1 cellular context compared by ENCODE assay signal in the genomic region with DNA sequence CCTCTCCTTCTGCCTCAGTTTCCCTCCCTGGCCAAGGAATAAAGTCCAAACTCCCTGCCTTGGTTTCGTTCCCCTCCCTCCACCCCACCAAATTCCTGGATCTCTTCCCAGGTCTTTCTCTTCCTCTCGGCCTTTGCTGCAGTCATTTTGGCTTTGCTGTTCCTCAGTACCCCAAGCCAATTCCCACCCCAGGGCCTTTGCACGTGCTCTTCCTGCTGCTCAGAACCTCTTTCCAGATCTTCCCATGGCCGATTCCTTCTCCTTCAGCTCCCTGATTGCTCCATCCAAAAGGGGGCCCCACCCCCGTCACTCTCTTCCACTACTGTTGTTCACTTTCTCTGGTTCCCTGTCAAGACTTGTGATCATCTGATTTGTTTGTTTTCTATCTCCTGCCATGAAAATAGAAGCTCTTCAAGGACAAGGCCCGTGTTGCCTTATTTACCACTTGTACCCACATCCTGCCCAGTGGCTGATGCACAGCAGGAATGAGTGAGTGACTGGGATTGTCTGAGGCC.
A peak's percentile ranks its signal among the peaks of the same experiment; 100 is the strongest.
TF ChIP-seq lines count a peak whose summit lies in the region.

No MANE protein-coding gene starts in this region.

TF ChIP-seq in HepG2, 621 proteins besides CTCF, POLR2A, EP300 and RAD21 (continued from another document and continues in another):
- TF ChIP-seq, protein P1, sequence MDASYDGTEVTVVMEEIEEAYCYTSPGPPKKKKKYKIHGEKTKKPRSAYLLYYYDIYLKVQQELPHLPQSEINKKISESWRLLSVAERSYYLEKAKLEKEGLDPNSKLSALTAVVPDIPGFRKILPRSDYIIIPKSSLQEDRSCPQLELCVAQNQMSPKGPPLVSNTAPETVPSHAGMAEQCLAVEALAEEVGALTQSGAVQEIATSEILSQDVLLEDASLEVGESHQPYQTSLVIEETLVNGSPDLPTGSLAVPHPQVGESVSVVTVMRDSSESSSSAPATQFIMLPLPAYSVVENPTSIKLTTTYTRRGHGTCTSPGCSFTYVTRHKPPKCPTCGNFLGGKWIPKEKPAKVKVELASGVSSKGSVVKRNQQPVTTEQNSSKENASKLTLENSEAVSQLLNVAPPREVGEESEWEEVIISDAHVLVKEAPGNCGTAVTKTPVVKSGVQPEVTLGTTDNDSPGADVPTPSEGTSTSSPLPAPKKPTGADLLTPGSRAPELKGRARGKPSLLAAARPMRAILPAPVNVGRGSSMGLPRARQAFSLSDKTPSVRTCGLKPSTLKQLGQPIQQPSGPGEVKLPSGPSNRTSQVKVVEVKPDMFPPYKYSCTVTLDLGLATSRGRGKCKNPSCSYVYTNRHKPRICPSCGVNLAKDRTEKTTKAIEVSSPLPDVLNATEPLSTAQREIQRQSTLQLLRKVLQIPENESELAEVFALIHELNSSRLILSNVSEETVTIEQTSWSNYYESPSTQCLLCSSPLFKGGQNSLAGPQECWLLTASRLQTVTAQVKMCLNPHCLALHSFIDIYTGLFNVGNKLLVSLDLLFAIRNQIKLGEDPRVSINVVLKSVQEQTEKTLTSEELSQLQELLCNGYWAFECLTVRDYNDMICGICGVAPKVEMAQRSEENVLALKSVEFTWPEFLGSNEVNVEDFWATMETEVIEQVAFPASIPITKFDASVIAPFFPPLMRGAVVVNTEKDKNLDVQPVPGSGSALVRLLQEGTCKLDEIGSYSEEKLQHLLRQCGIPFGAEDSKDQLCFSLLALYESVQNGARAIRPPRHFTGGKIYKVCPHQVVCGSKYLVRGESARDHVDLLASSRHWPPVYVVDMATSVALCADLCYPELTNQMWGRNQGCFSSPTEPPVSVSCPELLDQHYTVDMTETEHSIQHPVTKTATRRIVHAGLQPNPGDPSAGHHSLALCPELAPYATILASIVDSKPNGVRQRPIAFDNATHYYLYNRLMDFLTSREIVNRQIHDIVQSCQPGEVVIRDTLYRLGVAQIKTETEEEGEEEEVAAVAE (CRISPR knock-in tag; IDR thresholded peaks at IDR 0.05; ENCODE audit: borderline replicate concordance), result 0 out of 2 replicates have a peak, but pooled peaks have one; percentile 30
- TF ChIP-seq, protein P2, sequence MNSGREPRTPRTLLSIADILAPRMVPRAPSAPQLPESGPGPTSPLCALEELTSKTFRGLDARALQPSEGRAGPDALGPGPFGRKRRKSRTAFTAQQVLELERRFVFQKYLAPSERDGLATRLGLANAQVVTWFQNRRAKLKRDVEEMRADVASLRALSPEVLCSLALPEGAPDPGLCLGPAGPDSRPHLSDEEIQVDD (CRISPR knock-in tag; IDR thresholded peaks at IDR 0.05; ENCODE audit: borderline replicate concordance), result no peak
- no peak for TF ChIP-seq CREB1 (IDR thresholded peaks at IDR 0.05)
- TF ChIP-seq CREB1 (CRISPR knock-in tag; IDR thresholded peaks at IDR 0.05), result 0 out of 2 replicates have a peak, but pooled peaks have one; percentile 10
- no peak for TF ChIP-seq ZNF570 (CRISPR knock-in tag; IDR thresholded peaks at IDR 0.05; ENCODE audit: borderline replicate concordance)
- TF ChIP-seq HNF4A (CRISPR knock-in tag; IDR thresholded peaks at IDR 0.05), result peak; percentile 40
- no peak for TF ChIP-seq ZSCAN20 (CRISPR knock-in tag; IDR thresholded peaks at IDR 0.05; ENCODE audit: borderline replicate concordance)
- TF ChIP-seq, protein P3, sequence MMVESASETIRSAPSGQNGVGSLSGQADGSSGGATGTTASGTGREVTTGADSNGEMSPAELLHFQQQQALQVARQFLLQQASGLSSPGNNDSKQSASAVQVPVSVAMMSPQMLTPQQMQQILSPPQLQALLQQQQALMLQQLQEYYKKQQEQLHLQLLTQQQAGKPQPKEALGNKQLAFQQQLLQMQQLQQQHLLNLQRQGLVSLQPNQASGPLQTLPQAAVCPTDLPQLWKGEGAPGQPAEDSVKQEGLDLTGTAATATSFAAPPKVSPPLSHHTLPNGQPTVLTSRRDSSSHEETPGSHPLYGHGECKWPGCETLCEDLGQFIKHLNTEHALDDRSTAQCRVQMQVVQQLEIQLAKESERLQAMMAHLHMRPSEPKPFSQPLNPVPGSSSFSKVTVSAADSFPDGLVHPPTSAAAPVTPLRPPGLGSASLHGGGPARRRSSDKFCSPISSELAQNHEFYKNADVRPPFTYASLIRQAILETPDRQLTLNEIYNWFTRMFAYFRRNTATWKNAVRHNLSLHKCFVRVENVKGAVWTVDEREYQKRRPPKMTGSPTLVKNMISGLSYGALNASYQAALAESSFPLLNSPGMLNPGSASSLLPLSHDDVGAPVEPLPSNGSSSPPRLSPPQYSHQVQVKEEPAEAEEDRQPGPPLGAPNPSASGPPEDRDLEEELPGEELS (CRISPR knock-in tag; IDR thresholded peaks at IDR 0.05), result peak; percentile 86
- TF ChIP-seq, protein P4, sequence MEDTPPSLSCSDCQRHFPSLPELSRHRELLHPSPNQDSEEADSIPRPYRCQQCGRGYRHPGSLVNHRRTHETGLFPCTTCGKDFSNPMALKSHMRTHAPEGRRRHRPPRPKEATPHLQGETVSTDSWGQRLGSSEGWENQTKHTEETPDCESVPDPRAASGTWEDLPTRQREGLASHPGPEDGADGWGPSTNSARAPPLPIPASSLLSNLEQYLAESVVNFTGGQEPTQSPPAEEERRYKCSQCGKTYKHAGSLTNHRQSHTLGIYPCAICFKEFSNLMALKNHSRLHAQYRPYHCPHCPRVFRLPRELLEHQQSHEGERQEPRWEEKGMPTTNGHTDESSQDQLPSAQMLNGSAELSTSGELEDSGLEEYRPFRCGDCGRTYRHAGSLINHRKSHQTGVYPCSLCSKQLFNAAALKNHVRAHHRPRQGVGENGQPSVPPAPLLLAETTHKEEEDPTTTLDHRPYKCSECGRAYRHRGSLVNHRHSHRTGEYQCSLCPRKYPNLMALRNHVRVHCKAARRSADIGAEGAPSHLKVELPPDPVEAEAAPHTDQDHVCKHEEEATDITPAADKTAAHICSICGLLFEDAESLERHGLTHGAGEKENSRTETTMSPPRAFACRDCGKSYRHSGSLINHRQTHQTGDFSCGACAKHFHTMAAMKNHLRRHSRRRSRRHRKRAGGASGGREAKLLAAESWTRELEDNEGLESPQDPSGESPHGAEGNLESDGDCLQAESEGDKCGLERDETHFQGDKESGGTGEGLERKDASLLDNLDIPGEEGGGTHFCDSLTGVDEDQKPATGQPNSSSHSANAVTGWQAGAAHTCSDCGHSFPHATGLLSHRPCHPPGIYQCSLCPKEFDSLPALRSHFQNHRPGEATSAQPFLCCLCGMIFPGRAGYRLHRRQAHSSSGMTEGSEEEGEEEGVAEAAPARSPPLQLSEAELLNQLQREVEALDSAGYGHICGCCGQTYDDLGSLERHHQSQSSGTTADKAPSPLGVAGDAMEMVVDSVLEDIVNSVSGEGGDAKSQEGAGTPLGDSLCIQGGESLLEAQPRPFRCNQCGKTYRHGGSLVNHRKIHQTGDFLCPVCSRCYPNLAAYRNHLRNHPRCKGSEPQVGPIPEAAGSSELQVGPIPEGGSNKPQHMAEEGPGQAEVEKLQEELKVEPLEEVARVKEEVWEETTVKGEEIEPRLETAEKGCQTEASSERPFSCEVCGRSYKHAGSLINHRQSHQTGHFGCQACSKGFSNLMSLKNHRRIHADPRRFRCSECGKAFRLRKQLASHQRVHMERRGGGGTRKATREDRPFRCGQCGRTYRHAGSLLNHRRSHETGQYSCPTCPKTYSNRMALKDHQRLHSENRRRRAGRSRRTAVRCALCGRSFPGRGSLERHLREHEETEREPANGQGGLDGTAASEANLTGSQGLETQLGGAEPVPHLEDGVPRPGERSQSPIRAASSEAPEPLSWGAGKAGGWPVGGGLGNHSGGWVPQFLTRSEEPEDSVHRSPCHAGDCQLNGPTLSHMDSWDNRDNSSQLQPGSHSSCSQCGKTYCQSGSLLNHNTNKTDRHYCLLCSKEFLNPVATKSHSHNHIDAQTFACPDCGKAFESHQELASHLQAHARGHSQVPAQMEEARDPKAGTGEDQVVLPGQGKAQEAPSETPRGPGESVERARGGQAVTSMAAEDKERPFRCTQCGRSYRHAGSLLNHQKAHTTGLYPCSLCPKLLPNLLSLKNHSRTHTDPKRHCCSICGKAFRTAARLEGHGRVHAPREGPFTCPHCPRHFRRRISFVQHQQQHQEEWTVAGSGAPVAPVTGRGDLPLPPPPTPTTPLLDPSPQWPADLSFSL (CRISPR knock-in tag; IDR thresholded peaks at IDR 0.05), result no peak
- TF ChIP-seq ZSCAN9 (CRISPR knock-in tag; IDR thresholded peaks at IDR 0.05; ENCODE audit: borderline replicate concordance), result 0 out of 2 replicates have a peak, but pooled peaks have one; percentile 31
- TF ChIP-seq KLF13 (CRISPR knock-in tag; IDR thresholded peaks at IDR 0.05), result no peak
- TF ChIP-seq, protein P5, sequence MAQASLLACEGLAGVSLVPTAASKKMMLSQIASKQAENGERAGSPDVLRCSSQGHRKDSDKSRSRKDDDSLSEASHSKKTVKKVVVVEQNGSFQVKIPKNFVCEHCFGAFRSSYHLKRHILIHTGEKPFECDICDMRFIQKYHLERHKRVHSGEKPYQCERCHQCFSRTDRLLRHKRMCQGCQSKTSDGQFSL (CRISPR knock-in tag; IDR thresholded peaks at IDR 0.05), result no peak
- peak; percentile 39 for TF ChIP-seq RARA (CRISPR knock-in tag; IDR thresholded peaks at IDR 0.05)
- TF ChIP-seq ZMYM2 (CRISPR knock-in tag; IDR thresholded peaks at IDR 0.05), result no peak
- 0 out of 2 replicates have a peak, but pooled peaks have one; percentile 50 for TF ChIP-seq SP5 (CRISPR knock-in tag; IDR thresholded peaks at IDR 0.05; ENCODE audit: borderline replicate concordance, low read depth)
- TF ChIP-seq KAT7 (CRISPR knock-in tag; IDR thresholded peaks at IDR 0.05; ENCODE audit: borderline replicate concordance), result 0 out of 2 replicates have a peak, but pooled peaks have one; percentile 50
- no peak for TF ChIP-seq MLLT10 (CRISPR knock-in tag; IDR thresholded peaks at IDR 0.05)
- TF ChIP-seq, protein P6, sequence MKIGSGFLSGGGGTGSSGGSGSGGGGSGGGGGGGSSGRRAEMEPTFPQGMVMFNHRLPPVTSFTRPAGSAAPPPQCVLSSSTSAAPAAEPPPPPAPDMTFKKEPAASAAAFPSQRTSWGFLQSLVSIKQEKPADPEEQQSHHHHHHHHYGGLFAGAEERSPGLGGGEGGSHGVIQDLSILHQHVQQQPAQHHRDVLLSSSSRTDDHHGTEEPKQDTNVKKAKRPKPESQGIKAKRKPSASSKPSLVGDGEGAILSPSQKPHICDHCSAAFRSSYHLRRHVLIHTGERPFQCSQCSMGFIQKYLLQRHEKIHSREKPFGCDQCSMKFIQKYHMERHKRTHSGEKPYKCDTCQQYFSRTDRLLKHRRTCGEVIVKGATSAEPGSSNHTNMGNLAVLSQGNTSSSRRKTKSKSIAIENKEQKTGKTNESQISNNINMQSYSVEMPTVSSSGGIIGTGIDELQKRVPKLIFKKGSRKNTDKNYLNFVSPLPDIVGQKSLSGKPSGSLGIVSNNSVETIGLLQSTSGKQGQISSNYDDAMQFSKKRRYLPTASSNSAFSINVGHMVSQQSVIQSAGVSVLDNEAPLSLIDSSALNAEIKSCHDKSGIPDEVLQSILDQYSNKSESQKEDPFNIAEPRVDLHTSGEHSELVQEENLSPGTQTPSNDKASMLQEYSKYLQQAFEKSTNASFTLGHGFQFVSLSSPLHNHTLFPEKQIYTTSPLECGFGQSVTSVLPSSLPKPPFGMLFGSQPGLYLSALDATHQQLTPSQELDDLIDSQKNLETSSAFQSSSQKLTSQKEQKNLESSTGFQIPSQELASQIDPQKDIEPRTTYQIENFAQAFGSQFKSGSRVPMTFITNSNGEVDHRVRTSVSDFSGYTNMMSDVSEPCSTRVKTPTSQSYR (CRISPR knock-in tag; IDR thresholded peaks at IDR 0.05; ENCODE audit: borderline replicate concordance), result peak; percentile 69; the same call in 1 of the 2 replicates
- TF ChIP-seq ZNF546 (CRISPR knock-in tag; conservative IDR thresholded peaks at IDR 0.05), result no peak
- no peak for TF ChIP-seq KDM5B (CRISPR knock-in tag; IDR thresholded peaks at IDR 0.05; ENCODE audit: borderline replicate concordance)
- peak; percentile 39; the same call in 1 of the 2 replicates for TF ChIP-seq ELF3 (CRISPR knock-in tag; IDR thresholded peaks at IDR 0.05)
- peak; percentile 74 for TF ChIP-seq NCOA2 (CRISPR knock-in tag; IDR thresholded peaks at IDR 0.05)
- peak; percentile 53; the same call in 1 of the 2 replicates for TF ChIP-seq CBX5 (CRISPR knock-in tag; IDR thresholded peaks at IDR 0.05; ENCODE audit: borderline replicate concordance)
- TF ChIP-seq ZFY (CRISPR knock-in tag; IDR thresholded peaks at IDR 0.05), result peak; percentile 18
- peak; percentile 73; the same call in 1 of the 2 replicates for TF ChIP-seq SOX5 (CRISPR knock-in tag; IDR thresholded peaks at IDR 0.05; ENCODE audit: borderline replicate concordance)
- no peak for TF ChIP-seq EHMT2 (IDR thresholded peaks at IDR 0.05; ENCODE audit: borderline replicate concordance, low read depth, low read length)
- TF ChIP-seq KLF16 (CRISPR knock-in tag; IDR thresholded peaks at IDR 0.05), result 0 out of 4 replicates have a peak, but pooled peaks of 1 of the 2 experiments have one; percentile 39
- TF ChIP-seq YEATS2 (CRISPR knock-in tag; IDR thresholded peaks at IDR 0.05; ENCODE audit: borderline replicate concordance), result peak; percentile 50; the same call in 1 of the 2 replicates
- 0 out of 2 replicates have a peak, but pooled peaks have one; percentile 22 for TF ChIP-seq ZFP37 (CRISPR knock-in tag; IDR thresholded peaks at IDR 0.05; ENCODE audit: borderline replicate concordance)
- TF ChIP-seq, protein P7, sequence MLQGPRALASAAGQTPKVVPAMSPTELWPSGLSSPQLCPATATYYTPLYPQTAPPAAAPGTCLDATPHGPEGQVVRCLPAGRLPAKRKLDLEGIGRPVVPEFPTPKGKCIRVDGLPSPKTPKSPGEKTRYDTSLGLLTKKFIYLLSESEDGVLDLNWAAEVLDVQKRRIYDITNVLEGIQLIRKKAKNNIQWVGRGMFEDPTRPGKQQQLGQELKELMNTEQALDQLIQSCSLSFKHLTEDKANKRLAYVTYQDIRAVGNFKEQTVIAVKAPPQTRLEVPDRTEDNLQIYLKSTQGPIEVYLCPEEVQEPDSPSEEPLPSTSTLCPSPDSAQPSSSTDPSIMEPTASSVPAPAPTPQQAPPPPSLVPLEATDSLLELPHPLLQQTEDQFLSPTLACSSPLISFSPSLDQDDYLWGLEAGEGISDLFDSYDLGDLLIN (CRISPR knock-in tag; IDR thresholded peaks at IDR 0.05; ENCODE audit: borderline replicate concordance), result no peak
- no peak for TF ChIP-seq IKZF1 (IDR thresholded peaks at IDR 0.05)
- TF ChIP-seq, protein P8, sequence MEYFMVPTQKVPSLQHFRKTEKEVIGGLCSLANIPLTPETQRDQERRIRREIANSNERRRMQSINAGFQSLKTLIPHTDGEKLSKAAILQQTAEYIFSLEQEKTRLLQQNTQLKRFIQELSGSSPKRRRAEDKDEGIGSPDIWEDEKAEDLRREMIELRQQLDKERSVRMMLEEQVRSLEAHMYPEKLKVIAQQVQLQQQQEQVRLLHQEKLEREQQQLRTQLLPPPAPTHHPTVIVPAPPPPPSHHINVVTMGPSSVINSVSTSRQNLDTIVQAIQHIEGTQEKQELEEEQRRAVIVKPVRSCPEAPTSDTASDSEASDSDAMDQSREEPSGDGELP (IDR thresholded peaks at IDR 0.05; ENCODE audit: borderline replicate concordance, low read depth), result peak; percentile 28; the same call in 1 of the 2 replicates
- TF ChIP-seq SALL1 (CRISPR knock-in tag; IDR thresholded peaks at IDR 0.05), result peak; percentile 25; the same call in 1 of the 2 replicates
- TF ChIP-seq SOX13 (IDR thresholded peaks at IDR 0.05), result no peak
- peak in 1 of 2 experiments; percentile 78; a peak in 2 of 4 replicates for TF ChIP-seq SOX13 (CRISPR knock-in tag; conservative IDR thresholded peaks at IDR 0.05 in 1 of 2, IDR thresholded peaks at IDR 0.05 in 1 of 2)
- no peak for TF ChIP-seq NR3C1 (CRISPR knock-in tag; IDR thresholded peaks at IDR 0.05)
- 0 out of 2 replicates have a peak, but pooled peaks have one; percentile 19 for TF ChIP-seq CBFB (CRISPR knock-in tag; IDR thresholded peaks at IDR 0.05)
- no peak for TF ChIP-seq TBX2 (CRISPR knock-in tag; IDR thresholded peaks at IDR 0.05; ENCODE audit: borderline replicate concordance)
- TF ChIP-seq ZBTB7B (CRISPR knock-in tag; IDR thresholded peaks at IDR 0.05), result no peak
- peak; percentile 48; the same call in 1 of the 2 replicates for TF ChIP-seq HDAC2 (CRISPR knock-in tag; IDR thresholded peaks at IDR 0.05)
- 0 out of 2 replicates have a peak, but pooled peaks have one; percentile 35 for TF ChIP-seq ZNF772 (CRISPR knock-in tag; IDR thresholded peaks at IDR 0.05)
- TF ChIP-seq HIVEP1 (CRISPR knock-in tag; IDR thresholded peaks at IDR 0.05), result no peak
